11 cellular contexts compared by ENCODE assay signal in genomic region chr18:73980289-73980979, GRCh38.
DNase-seq lines count a peak whose midpoint lies in the region; ATAC-seq and TF ChIP-seq lines count a peak whose summit lies in the region.
"Had no signal": no experiment of that assay in that cellular context is flagged by ENCODE, and none has a peak within 500 bp of the region (broad histone marks: within the 10 kb centered on the region; RNA-seq: fewer than 3 reads in every experiment).

No MANE protein-coding gene starts in this region.

- peaks cover 4% of the 10 kb centered on the region for H3K27me3 Mint-ChIP-seq in HFFc6 (ENCODE audit: insufficient read depth)
- H3K27me3 Mint-ChIP-seq in CD4-positive, alpha-beta memory T cell = peaks cover 4 to 8% of the 10 kb centered on the region in 2 donors
- H3K27me3 Mint-ChIP-seq in activated T-helper 17 cell treated with anti-CD3 and anti-CD28 coated beads, Interleukin-2, amount 50 U/mL, for 72 hours = peaks cover 24% of the 10 kb centered on the region

- no peaks in the 10 kb centered on the region for H3K27me3 ChIP-seq in BE2C
- H3K27me3 ChIP-seq in CD4-positive, alpha-beta memory T cell (ENCODE audit: insufficient read depth, low read length) = no peaks in the 10 kb centered on the region

- no peaks in the 10 kb centered on the region for H3K36me3 Mint-ChIP-seq in HFFc6 (ENCODE audit: low read depth)
- H3K36me3 Mint-ChIP-seq in CD4-positive, alpha-beta memory T cell = no peaks in the 10 kb centered on the region
- H3K36me3 Mint-ChIP-seq in activated T-helper 17 cell treated with anti-CD3 and anti-CD28 coated beads, Interleukin-2, amount 50 U/mL, for 72 hours (ENCODE audit: low read depth) = no peaks in the 10 kb centered on the region
- H3K36me3 Mint-ChIP-seq: naive thymus-derived CD8-positive, alpha-beta T cell had no signal

- POLR2A ChIA-PET in CD4-positive, alpha-beta memory T cell (lab: Charles Lee; ENCODE audit: partially characterized antibody) = no interaction called here

- H3K36me3 ChIP-seq in BE2C = no peaks in the 10 kb centered on the region
- H3K36me3 ChIP-seq in CD4-positive, alpha-beta memory T cell (ENCODE audit: insufficient read depth, low read length) = no peaks in the 10 kb centered on the region

- no peaks in the 10 kb centered on the region for H3K9me3 Mint-ChIP-seq in HFFc6
- no peaks in the 10 kb centered on the region for H3K9me3 Mint-ChIP-seq in CD4-positive, alpha-beta memory T cell
- H3K9me3 Mint-ChIP-seq in activated T-helper 17 cell treated with anti-CD3 and anti-CD28 coated beads, Interleukin-2, amount 50 U/mL, for 72 hours = no peaks in the 10 kb centered on the region
- H3K9me3 Mint-ChIP-seq: naive thymus-derived CD8-positive, alpha-beta T cell had no signal

- DNase-seq in BE2C = peak; percentile 19
- no peak for DNase-seq in HFFc6
- peak; percentile 65 for DNase-seq in SK-MEL-5 (ENCODE audit: low read depth, low spot score)
- peak; percentile 7 for DNase-seq in hepatic stellate cell (ENCODE audit: low spot score)
- no peak for DNase-seq in NCI-H2107 treated with DMSO at 0.1 percent for 48 hours (lab: John Stamatoyannopoulos, UW; ENCODE audit: unreplicated experiment)
- DNase-seq in CD4-positive, alpha-beta memory T cell = no peak
- DNase-seq: cortex of kidney; naive thymus-derived CD8-positive, alpha-beta T cell had no signal

- H3K27ac ChIP-seq in CD4-positive, alpha-beta memory T cell (ENCODE audit: low read depth, low read length) = no peak overlapping the region

- no peak overlapping the region for H3K4me3 ChIP-seq in BE2C (ENCODE audit: low read depth, low read length)
- no peak overlapping the region for H3K4me3 ChIP-seq in CD4-positive, alpha-beta memory T cell (ENCODE audit: low read length in 2 of 2)
- H3K4me3 ChIP-seq: GM12878 had no signal

- in situ Hi-C loops in SK-MEL-5 (cut with HindIII; ENCODE audit: low pct_unique_long_range_greater_than_20kb, low sequenced_read_pairs) = no loop called here

- ATAC-seq in GM21528 (IDR thresholded peaks at IDR 0.05; ENCODE audit: low FRiP score, unreplicated experiment) = no peak
- ATAC-seq in activated T-helper 17 cell treated with anti-CD3 and anti-CD28 coated beads, Interleukin-2, amount 50 U/mL, for 72 hours (replicated peaks) = no peak
- ATAC-seq: GM12878; naive thymus-derived CD8-positive, alpha-beta T cell had no signal

- intact Hi-C loops in CD4-positive, alpha-beta memory T cell (cut with micrococcal nuclease) = no loop called here

- H3K27ac Mint-ChIP-seq in HFFc6 = peak overlapping the region; percentile 39; the same call in 1 of the 2 replicates
- peak overlapping the region in 1 of 7 donors; percentile 37 for H3K27ac Mint-ChIP-seq in CD4-positive, alpha-beta memory T cell
- no peak overlapping the region for H3K27ac Mint-ChIP-seq in activated T-helper 17 cell treated with anti-CD3 and anti-CD28 coated beads, Interleukin-2, amount 50 U/mL, for 72 hours
- H3K27ac Mint-ChIP-seq: naive thymus-derived CD8-positive, alpha-beta T cell had no signal

- no peak overlapping the region for H3K4me3 Mint-ChIP-seq in HFFc6
- no peak overlapping the region for H3K4me3 Mint-ChIP-seq in CD4-positive, alpha-beta memory T cell
- no peak overlapping the region for H3K4me3 Mint-ChIP-seq in activated T-helper 17 cell treated with anti-CD3 and anti-CD28 coated beads, Interleukin-2, amount 50 U/mL, for 72 hours
- H3K4me3 Mint-ChIP-seq: naive thymus-derived CD8-positive, alpha-beta T cell had no signal

- TF ChIP-seq CTCF in BE2C (IDR thresholded peaks at IDR 0.05; ENCODE audit: low read depth, low read length) = peak; percentile 64
- peak; percentile 70 for TF ChIP-seq CTCF in HFFc6 (IDR thresholded peaks at IDR 0.05)

- CTCF ChIA-PET in CD4-positive, alpha-beta memory T cell (lab: Charles Lee; ENCODE audit: partially characterized antibody) = no interaction called here

- H3K4me1 ChIP-seq in BE2C = no peaks in the 10 kb centered on the region
- no peaks in the 10 kb centered on the region for H3K4me1 ChIP-seq in CD4-positive, alpha-beta memory T cell (ENCODE audit: insufficient read depth, low read length)

- peaks cover 33% of the 10 kb centered on the region for H3K4me1 Mint-ChIP-seq in HFFc6 (ENCODE audit: low read depth)
- H3K4me1 Mint-ChIP-seq in CD4-positive, alpha-beta memory T cell = no peaks in the 10 kb centered on the region
- H3K4me1 Mint-ChIP-seq in activated T-helper 17 cell treated with anti-CD3 and anti-CD28 coated beads, Interleukin-2, amount 50 U/mL, for 72 hours = no peaks in the 10 kb centered on the region

- no peaks in the 10 kb centered on the region for H3K9me3 ChIP-seq in BE2C
- H3K9me3 ChIP-seq in CD4-positive, alpha-beta memory T cell (ENCODE audit: control insufficient read depth in 1 of 2, low read length in 2 of 2) = no peaks in the 10 kb centered on the region

Comparison
In these comparisons a context has a peak if more than half of its experiments do, and no peak if none do; other contexts are left out.
1. DNase-seq: peak in BE2C (single experiment), SK-MEL-5 (single experiment) and hepatic stellate cell (single experiment); none in HFFc6 (single experiment), NCI-H2107 treated with DMSO at 0.1 percent for 48 hours (single experiment) and CD4-positive, alpha-beta memory T cell (0 of 5).